ENCODE assay signal across 18 cellular contexts in the genomic region with DNA sequence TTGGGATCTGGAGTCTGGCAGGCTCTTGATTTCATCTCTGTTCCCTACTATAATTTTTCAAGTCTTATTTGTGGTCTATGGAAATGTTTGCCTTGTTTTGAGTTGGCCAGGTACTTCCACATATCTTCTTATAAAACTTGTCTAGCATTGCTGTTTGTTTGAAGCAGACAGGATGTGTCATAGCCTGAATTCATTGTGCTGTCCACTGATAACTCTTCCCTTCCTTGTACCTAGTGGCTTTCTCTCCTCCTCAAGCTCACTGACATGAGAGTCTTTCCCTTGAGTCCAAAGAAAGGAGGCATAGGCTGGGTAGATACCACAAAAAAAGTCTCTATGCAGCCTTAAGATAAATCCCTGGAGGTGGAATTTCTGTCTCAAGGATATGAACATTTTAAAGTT.
"Had no signal": no experiment of that assay in that cellular context is flagged by ENCODE, and none has a peak within 500 bp of the region (broad histone marks: within the 10 kb centered on the region; RNA-seq: fewer than 3 reads in every experiment).

No MANE protein-coding gene starts in this region.

- ATAC-seq: activated naive CD8-positive, alpha-beta T cell treated with anti-CD3 and anti-CD28 coated beads, Interleukin-2, amount 50 U/mL, for 24 hours; esophagus mucosa; left ventricle myocardium superior; sciatic nerve had no signal

- H3K4me3 ChIP-seq: ascending aorta, breast epithelium, hepatocyte, suprapubic skin had no signal

- H3K27ac Mint-ChIP-seq: activated naive CD8-positive, alpha-beta T cell treated with anti-CD3 and anti-CD28 coated beads, Interleukin-2, amount 50 U/mL, for 24 hours; activated T-helper 1 cell treated with anti-CD3 and anti-CD28 coated beads, Interleukin-12 subunit alpha, Interleukin-12 subunit beta, Interleukin-2, Interleukin-4 antibody, amounts not matched to agents 30 ng/mL and 10 ng/mL and 1 ng/mL, durations not matched to agents 14 hours and 24 hours and 36 hours; memory B cell; nephron progenitor cell; stimulated activated naive CD8-positive, alpha-beta T cell treated with anti-CD3 and anti-CD28 coated beads, Interleukin-15, Interleukin-2, amounts not matched to agents 100 ng/mL and 50 ng/mL, for 24 hours; type B pancreatic cell had no signal

- DNase-seq: activated CD4-positive, CD25-positive, alpha-beta regulatory T cell treated with anti-CD3 and anti-CD28 coated beads, Interleukin-2, amount 50 U/mL, for 72 hours; activated naive CD4-positive, alpha-beta T cell; activated naive CD8-positive, alpha-beta T cell treated with anti-CD3 and anti-CD28 coated beads, Interleukin-2, amount 50 U/mL, for 24 hours; dermis blood vessel endothelial cell; kidney; left ventricle myocardium superior; T1000 had no signal

- H3K27ac ChIP-seq: ascending aorta, breast epithelium, hepatocyte, suprapubic skin had no signal

- H3K9me3 Mint-ChIP-seq: activated naive CD8-positive, alpha-beta T cell treated with anti-CD3 and anti-CD28 coated beads, Interleukin-2, amount 50 U/mL, for 24 hours; activated T-helper 1 cell treated with anti-CD3 and anti-CD28 coated beads, Interleukin-12 subunit alpha, Interleukin-12 subunit beta, Interleukin-2, Interleukin-4 antibody, amounts not matched to agents 30 ng/mL and 10 ng/mL and 1 ng/mL, durations not matched to agents 14 hours and 24 hours and 36 hours; memory B cell; stimulated activated naive CD8-positive, alpha-beta T cell treated with anti-CD3 and anti-CD28 coated beads, Interleukin-15, Interleukin-2, amounts not matched to agents 100 ng/mL and 50 ng/mL, for 24 hours had no signal

- H3K27me3 Mint-ChIP-seq: stimulated activated naive CD8-positive, alpha-beta T cell treated with anti-CD3 and anti-CD28 coated beads, Interleukin-15, Interleukin-2, amounts not matched to agents 100 ng/mL and 50 ng/mL, for 24 hours; type B pancreatic cell had no signal

- H3K9me3 ChIP-seq: ascending aorta, breast epithelium, suprapubic skin had no signal

- H3K36me3 ChIP-seq: ascending aorta, breast epithelium, suprapubic skin had no signal

- H3K4me2 ChIP-seq: hepatocyte had no signal

- H3K4me1 ChIP-seq: ascending aorta, breast epithelium, suprapubic skin had no signal

- H3K4me1 Mint-ChIP-seq: activated naive CD8-positive, alpha-beta T cell treated with anti-CD3 and anti-CD28 coated beads, Interleukin-2, amount 50 U/mL, for 24 hours; nephron progenitor cell had no signal

- H3K4me3 Mint-ChIP-seq: activated naive CD8-positive, alpha-beta T cell treated with anti-CD3 and anti-CD28 coated beads, Interleukin-2, amount 50 U/mL, for 24 hours; activated T-helper 1 cell treated with anti-CD3 and anti-CD28 coated beads, Interleukin-12 subunit alpha, Interleukin-12 subunit beta, Interleukin-2, Interleukin-4 antibody, amounts not matched to agents 30 ng/mL and 10 ng/mL and 1 ng/mL, durations not matched to agents 14 hours and 24 hours and 36 hours; memory B cell; nephron progenitor cell; stimulated activated naive CD8-positive, alpha-beta T cell treated with anti-CD3 and anti-CD28 coated beads, Interleukin-15, Interleukin-2, amounts not matched to agents 100 ng/mL and 50 ng/mL, for 24 hours; type B pancreatic cell had no signal

- H3K36me3 Mint-ChIP-seq: memory B cell, type B pancreatic cell had no signal

- H3K27me3 ChIP-seq: ascending aorta, breast epithelium, hepatocyte, suprapubic skin had no signal

- H2AFZ ChIP-seq: hepatocyte had no signal
